Comparison of ENCODE assay signal across 31 cellular contexts in the genomic region with DNA sequence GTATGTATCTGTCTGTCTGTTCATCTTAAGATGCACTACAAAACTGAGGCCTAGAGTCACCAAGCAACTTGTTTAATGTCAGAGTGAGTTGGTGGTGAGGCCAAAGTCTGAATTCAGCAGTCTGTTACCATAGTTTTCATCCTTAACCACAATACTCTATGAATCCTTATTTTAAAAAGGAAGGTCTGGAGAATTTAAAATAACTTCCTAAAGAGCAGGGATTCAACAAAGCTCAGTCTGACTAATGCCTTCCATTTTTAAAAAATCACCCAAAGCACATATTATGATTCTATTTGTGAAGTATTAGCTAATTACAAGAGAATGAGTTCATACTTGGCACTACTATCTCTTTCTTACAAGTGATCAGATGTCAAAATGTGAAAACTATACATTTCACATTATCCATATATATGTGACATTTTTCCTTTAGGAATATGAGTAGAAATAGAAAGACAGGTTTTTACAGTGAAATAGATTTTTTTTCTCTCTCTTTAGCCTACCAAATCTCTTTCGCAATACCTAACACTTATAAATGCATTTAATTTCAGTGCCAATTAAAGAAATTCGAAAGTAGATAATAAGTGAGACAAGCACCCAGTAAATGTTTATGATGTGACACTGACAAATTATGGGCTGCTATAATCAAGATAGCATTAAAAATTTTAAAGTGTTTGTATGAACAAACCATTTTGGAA.
A peak's percentile ranks its signal among the peaks of the same experiment; 100 is the strongest.
DNase-seq lines count a peak whose midpoint lies in the region; FAIRE-seq and TF ChIP-seq lines count a peak whose summit lies in the region.
"Had no signal": no experiment of that assay in that cellular context is flagged by ENCODE, and none has a peak within 500 bp of the region (broad histone marks: within the 10 kb centered on the region; RNA-seq: fewer than 3 reads in every experiment).

No MANE protein-coding gene starts in this region.

- no peaks in the 10 kb centered on the region for H3K9me1 ChIP-seq in keratinocyte (ENCODE audit: control insufficient read depth, extremely low read depth, insufficient read depth, low read length)

- H3K36me3 ChIP-seq in mammary epithelial cell (ENCODE audit: insufficient read depth, low read length) (no peaks in the 10 kb centered on the region), keratinocyte (ENCODE audit: control insufficient read depth in 2 of 2, extremely low read depth in 1 of 2, insufficient read depth in 2 of 2, low read length in 2 of 2) (no peaks in the 10 kb centered on the region)
- H3K36me3 ChIP-seq: heart left ventricle, prostate gland, tibial artery had no signal

- H3K9ac ChIP-seq in mammary epithelial cell (ENCODE audit: insufficient read depth, low read length) = no peak overlapping the region
- H3K9ac ChIP-seq in keratinocyte (ENCODE audit: control insufficient read depth, extremely low read depth, insufficient read depth, low read length) = no peak overlapping the region

- CTCF ChIA-PET in mammary epithelial cell (lab: Charles Lee; ENCODE audit: low non-redundant PET) = no interaction called here
- CTCF ChIA-PET in MCF 10A (lab: Yijun Ruan, JAX) = no interaction called here

- in situ Hi-C loops in mammary epithelial cell (cut with MboI; ENCODE audit: low sequenced_read_pairs in 2 of 2) = loop anchor here in 1 of 2 donors (10.0 kb wide), 2 partner anchors 123 to 297 kb away; no protein-coding TSS in a partner anchor

- 80% methylated on average over 2 of the region's 2 CpGs for WGBS in mammary epithelial cell (ENCODE audit: low coverage, missing lambda C conversion rate)

- no peaks in the 10 kb centered on the region for H3K9me3 ChIP-seq in mammary epithelial cell (replicated peaks; ENCODE audit: insufficient read depth, low read length)
- H3K9me3 ChIP-seq in keratinocyte (ENCODE audit: control insufficient read depth, low read depth, low read length) = peaks cover 2% of the 10 kb centered on the region
- H3K9me3 ChIP-seq: heart left ventricle, prostate gland, tibial artery had no signal

- POLR2A ChIA-PET in MCF 10A (lab: Yijun Ruan, JAX) = no interaction called here

- dilution Hi-C loops in mammary epithelial cell (cut with HindIII; ENCODE audit: low sequenced_read_pairs) = no loop called here
- dilution Hi-C loops in keratinocyte (cut with MboI; ENCODE audit: extremely low pct_ligation_motif_present, low sequenced_read_pairs) = loop anchor here (25.0 kb wide), 1 partner anchor 126 kb away; no protein-coding TSS in a partner anchor

- H3K4me2 ChIP-seq in mammary epithelial cell (ENCODE audit: insufficient read depth, low read depth, low read length) (no peak overlapping the region), keratinocyte (ENCODE audit: control insufficient read depth, extremely low read depth, insufficient read depth, low read depth, low read length) (peak overlapping the region; percentile 27)

- H3K4me1 Mint-ChIP-seq in MCF 10A (ENCODE audit: insufficient read depth, unreplicated experiment) = no peaks in the 10 kb centered on the region

- peak; percentile 71 for FAIRE-seq in keratinocyte (lab: Jason Lieb, UNC)
- FAIRE-seq: endometrium, GM12892, H54, RCC 7860 had no signal

- peak overlapping the region; percentile 13 for H2AFZ ChIP-seq in mammary epithelial cell (ENCODE audit: low read depth, low read length)
- H2AFZ ChIP-seq in keratinocyte (ENCODE audit: control insufficient read depth, low read length) = no peak overlapping the region

- no peak for TF ChIP-seq CTCF in mammary epithelial cell (conservative IDR thresholded peaks at IDR 0.05 in 1 of 2, IDR thresholded peaks at IDR 0.05 in 1 of 2; ENCODE audit: extremely low read depth in 1 of 2, insufficient read depth in 1 of 2, low read depth in 1 of 2, low read length in 2 of 2)
- no peak for TF ChIP-seq CTCF in MCF 10A (IDR thresholded peaks at IDR 0.05; ENCODE audit: unreplicated experiment)
- no peak for TF ChIP-seq CTCF in keratinocyte (optimal IDR thresholded peaks at IDR 0.05 in 1 of 3, IDR thresholded peaks at IDR 0.05 in 1 of 3, conservative IDR thresholded peaks at IDR 0.05 in 1 of 3; ENCODE audit: extremely low read depth in 1 of 3, insufficient read depth in 2 of 3, low read length in 3 of 3)

- no TSS peak for BruUV-seq in mammary epithelial cell (replicated peaks; lab: Mats Ljungman, UMichigan)
- no TSS peak for BruUV-seq in MCF 10A (replicated peaks; lab: Mats Ljungman, UMichigan)

- H3K36me3 Mint-ChIP-seq in MCF 10A (ENCODE audit: insufficient read depth, unreplicated experiment) = no peaks in the 10 kb centered on the region
- H3K36me3 Mint-ChIP-seq: activated naive CD4-positive, alpha-beta T cell treated with anti-CD3 and anti-CD28 coated beads, Interleukin-2, amount 50 U/mL, for 72 hours; CD4-positive, alpha-beta memory T cell; IgD-negative memory B cell had no signal

- H3K4me1 ChIP-seq in mammary epithelial cell (ENCODE audit: insufficient read depth, low read length) = peaks cover 23% of the 10 kb centered on the region
- H3K4me1 ChIP-seq in keratinocyte (ENCODE audit: control insufficient read depth, extremely low read depth, insufficient read depth, low read length) = peaks cover 25% of the 10 kb centered on the region
- H3K4me1 ChIP-seq: prostate gland had no signal

- no peaks in the 10 kb centered on the region for H3K27me3 ChIP-seq in mammary epithelial cell (ENCODE audit: insufficient read depth, low read length)
- no peaks in the 10 kb centered on the region for H3K27me3 ChIP-seq in keratinocyte (ENCODE audit: control insufficient read depth, extremely low read depth, insufficient read depth, low read length)
- H3K27me3 ChIP-seq: heart left ventricle, tibial artery had no signal

- H3K9me3 Mint-ChIP-seq in MCF 10A (ENCODE audit: unreplicated experiment) = no peaks in the 10 kb centered on the region
- H3K9me3 Mint-ChIP-seq: activated naive CD4-positive, alpha-beta T cell treated with anti-CD3 and anti-CD28 coated beads, Interleukin-2, amount 50 U/mL, for 72 hours; activated T-helper 17 cell treated with anti-CD3 and anti-CD28 coated beads, Interleukin-2, amount 50 U/mL, for 72 hours; CD4-positive, alpha-beta memory T cell; dendritic cell treated with granulocyte-macrophage colony-stimulating factor and Interleukin-4, amounts not matched to agents 40 ng/mL and 50 ng/mL, for 4 days; IgD-negative memory B cell; stimulated activated naive CD8-positive, alpha-beta T cell treated with anti-CD3 and anti-CD28 coated beads, Interleukin-15, amount 100 ng/mL, for 72 hours; T-helper 1 cell treated with Interleukin-12 subunit alpha and Interleukin-12 subunit beta and Interleukin-4 antibody, amounts not matched to agents 30 μg/mL and 1 μg/mL, for 36 hours had no signal

- H3K4me3 ChIP-seq in mammary epithelial cell (replicated peaks in 1 of 3; ENCODE audit: insufficient read depth in 1 of 3, low read depth in 2 of 3, low read length in 3 of 3) = no peak overlapping the region
- no peak overlapping the region for H3K4me3 ChIP-seq in keratinocyte (ENCODE audit: control insufficient read depth in 2 of 3, extremely low read depth in 1 of 3, insufficient read depth in 2 of 3, low read depth in 1 of 3, low read length in 3 of 3)
- H3K4me3 ChIP-seq: heart left ventricle, prostate gland, tibial artery had no signal

- no peak overlapping the region for H3K27ac Mint-ChIP-seq in MCF 10A (ENCODE audit: low read depth, unreplicated experiment)
- H3K27ac Mint-ChIP-seq: activated naive CD4-positive, alpha-beta T cell treated with anti-CD3 and anti-CD28 coated beads, Interleukin-2, amount 50 U/mL, for 72 hours; activated T-helper 17 cell treated with anti-CD3 and anti-CD28 coated beads, Interleukin-2, amount 50 U/mL, for 72 hours; CD4-positive, alpha-beta memory T cell; dendritic cell treated with granulocyte-macrophage colony-stimulating factor and Interleukin-4, amounts not matched to agents 40 ng/mL and 50 ng/mL, for 4 days; IgD-negative memory B cell; stimulated activated naive CD8-positive, alpha-beta T cell treated with anti-CD3 and anti-CD28 coated beads, Interleukin-15, amount 100 ng/mL, for 72 hours; T-helper 1 cell treated with Interleukin-12 subunit alpha and Interleukin-12 subunit beta and Interleukin-4 antibody, amounts not matched to agents 30 μg/mL and 1 μg/mL, for 36 hours had no signal

- no peaks in the 10 kb centered on the region for H3K27me3 Mint-ChIP-seq in MCF 10A (ENCODE audit: insufficient read depth, unreplicated experiment)

- H4K20me1 ChIP-seq in mammary epithelial cell (ENCODE audit: insufficient read depth, low read length) (no peaks in the 10 kb centered on the region), keratinocyte (ENCODE audit: control insufficient read depth, extremely low read depth, insufficient read depth, low read length) (no peaks in the 10 kb centered on the region)

- no peak overlapping the region for H3K4me3 Mint-ChIP-seq in MCF 10A (ENCODE audit: unreplicated experiment)
- H3K4me3 Mint-ChIP-seq: activated T-helper 17 cell treated with anti-CD3 and anti-CD28 coated beads, Interleukin-2, amount 50 U/mL, for 72 hours; CD4-positive, alpha-beta memory T cell; dendritic cell treated with granulocyte-macrophage colony-stimulating factor and Interleukin-4, amounts not matched to agents 40 ng/mL and 50 ng/mL, for 4 days; IgD-negative memory B cell; stimulated activated naive CD8-positive, alpha-beta T cell treated with anti-CD3 and anti-CD28 coated beads, Interleukin-15, amount 100 ng/mL, for 72 hours; T-helper 1 cell treated with Interleukin-12 subunit alpha and Interleukin-12 subunit beta and Interleukin-4 antibody, amounts not matched to agents 30 μg/mL and 1 μg/mL, for 36 hours had no signal

- no peak for TF ChIP-seq POLR2A in erythroblast (IDR thresholded peaks at IDR 0.05; ENCODE audit: low read length)

- no peak for DNase-seq in mammary epithelial cell
- no peak for DNase-seq in MCF 10A (ENCODE audit: unreplicated experiment)
- DNase-seq in dermis blood vessel endothelial cell = peak; percentile 42
- DNase-seq in keratinocyte (ENCODE audit: low read depth, low spot score) = no peak
- DNase-seq in stromal cell of bone marrow (ENCODE audit: low read depth) = peak; percentile 18
- no peak for DNase-seq in erythroblast (lab: John Stamatoyannopoulos, UW)
- no peak for DNase-seq in RPMI8226
- no peak for DNase-seq in RKO (ENCODE audit: low spot score)
- DNase-seq: 8988T; activated CD4-positive, alpha-beta T cell treated with anti-CD3 and anti-CD28 coated beads, Interleukin-2, amount 50 U/mL, for 48 hours; AML-193; anterior cingulate cortex; CD4-positive, alpha-beta memory T cell; central memory CD4-positive, alpha-beta T cell; heart left ventricle; mesendoderm; NCI-H1105 treated with DMSO at 0.1 percent for 48 hours; NCI-H2029; NCI-H526; stimulated activated naive CD8-positive, alpha-beta T cell treated with anti-CD3 and anti-CD28 coated beads, Interleukin-15, amount 100 ng/mL, for 72 hours; tibial artery had no signal

- intact Hi-C loops in mammary epithelial cell (cut with micrococcal nuclease) = no loop called here
- intact Hi-C loops in MCF 10A (cut with micrococcal nuclease) = no loop called here

- peak overlapping the region; percentile 52 for H3K27ac ChIP-seq in mammary epithelial cell (ENCODE audit: insufficient read depth, low read depth, low read length)
- peak overlapping the region; percentile 16 for H3K27ac ChIP-seq in keratinocyte (ENCODE audit: control insufficient read depth, insufficient read depth, low read length)
- H3K27ac ChIP-seq: heart left ventricle, prostate gland, tibial artery had no signal

- H3K79me2 ChIP-seq in mammary epithelial cell (ENCODE audit: insufficient read depth, low read length) (no peaks in the 10 kb centered on the region), keratinocyte (ENCODE audit: control insufficient read depth, insufficient read depth, low read length) (no peaks in the 10 kb centered on the region)

Comparison
In these comparisons a context has a peak if more than half of its experiments do, and no peak if none do; other contexts are left out.
1. DNase-seq: peak in dermis blood vessel endothelial cell (single experiment) and stromal cell of bone marrow (single experiment); none in mammary epithelial cell (single experiment), MCF 10A (single experiment), keratinocyte (single experiment), erythroblast (0 of 2), RPMI8226 (single experiment) and RKO (single experiment).